In the genomic region with DNA sequence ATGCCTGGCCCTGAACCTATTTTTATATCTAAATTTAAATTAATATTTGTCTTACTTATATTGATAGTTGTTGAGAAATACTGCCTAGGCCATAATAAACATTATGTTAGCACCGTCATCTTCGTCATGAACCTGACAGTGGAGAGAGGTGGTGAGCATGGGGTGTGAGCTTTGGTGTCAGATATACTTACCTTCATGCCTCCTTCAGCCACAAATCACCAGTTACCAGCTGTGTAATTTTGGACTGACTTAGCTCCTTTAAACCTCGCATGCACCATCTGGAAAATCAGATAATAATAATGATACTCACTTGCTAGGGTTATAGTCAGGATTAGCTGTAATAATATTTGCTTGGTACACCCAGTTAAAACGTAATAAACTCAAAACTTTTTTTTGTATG, we compare ENCODE assay signal across 35 cellular contexts. TPM values are rescaled to one million over a fixed set of nuclear protein-coding genes. Genes with fewer than 3 reads are reported as not detected.
DNase-seq lines count a peak whose midpoint lies in the region; ATAC-seq and TF ChIP-seq lines count a peak whose summit lies in the region.
"Had no signal": no experiment of that assay in that cellular context is flagged by ENCODE, and none has a peak within 500 bp of the region (broad histone marks: within the 10 kb centered on the region; RNA-seq: fewer than 3 reads in every experiment).

No MANE protein-coding gene starts in this region.

- H3K23ac ChIP-seq in H9 (ENCODE audit: insufficient read length, low read depth, low read length) (no peak overlapping the region), mesenchymal stem cell (ENCODE audit: low read length in 2 of 2) (no peak overlapping the region)

- H3K4me3 Mint-ChIP-seq in H9 (no peak overlapping the region), activated B cell treated with CpG ODN at 0.5 μM for 24 hours (no peak overlapping the region), CD14-positive monocyte (no peak overlapping the region), osteocyte (ENCODE audit: unreplicated experiment) (no peak overlapping the region)
- H3K4me3 Mint-ChIP-seq: activated CD4-positive, alpha-beta memory T cell treated with anti-CD3 and anti-CD28 coated beads for 36 hours; activated T-cell treated with anti-CD3 and anti-CD28 coated beads, Interleukin-2, amount 50 U/mL, for 72 hours; T-helper 17 cell had no signal

- no peak overlapping the region for H2BK5ac ChIP-seq in H9 (ENCODE audit: insufficient read length, low read length)
- no peak overlapping the region for H2BK5ac ChIP-seq in mesenchymal stem cell (ENCODE audit: low read depth, low read length, poor library complexity, severe bottlenecking)

- H3K4me1 ChIP-seq in H9 (ENCODE audit: insufficient read depth, low read length) (no peaks in the 10 kb centered on the region), mesenchymal stem cell (ENCODE audit: control insufficient read depth, insufficient read depth, low read depth, low read length) (no peaks in the 10 kb centered on the region), upper lobe of right lung (no peaks in the 10 kb centered on the region)

- CTCF ChIA-PET in activated B cell treated with CpG ODN at 0.5 μM for 24 hours (lab: Charles Lee): no interaction called here

- no peak for ATAC-seq in activated B cell treated with CpG ODN at 0.5 μM for 24 hours (ENCODE audit: low read depth)
- ATAC-seq in upper lobe of right lung: no peak
- ATAC-seq: activated T-cell treated with anti-CD3 and anti-CD28 coated beads, Interleukin-2, amount 50 U/mL, for 72 hours; gastroesophageal sphincter; T-helper 17 cell had no signal

- peaks cover 3% of the 10 kb centered on the region for H3K23me2 ChIP-seq in H9 (ENCODE audit: insufficient read length, low read depth, low read length, poor library complexity, severe bottlenecking)

- H3K14ac ChIP-seq in H9 (ENCODE audit: insufficient read depth, low read length) (no peak overlapping the region), mesenchymal stem cell (ENCODE audit: low read length in 2 of 2) (no peak overlapping the region)

- H2AFZ ChIP-seq in H9 (ENCODE audit: low read length) (no peak overlapping the region), mesenchymal stem cell (ENCODE audit: low read depth, low read length) (no peak overlapping the region)
- H2AFZ ChIP-seq: hepatocyte, PC-9 had no signal

- H3T11ph ChIP-seq in H9 (ENCODE audit: low read length): no peak overlapping the region

- H3K4me2 ChIP-seq in H9 (ENCODE audit: insufficient read depth, insufficient read length, low read length): no peak overlapping the region
- no peak overlapping the region for H3K4me2 ChIP-seq in mesenchymal stem cell (ENCODE audit: low read length, poor library complexity, severe bottlenecking)
- H3K4me2 ChIP-seq: hepatocyte, PC-9, SK-N-SH had no signal

- H3K27me3 Mint-ChIP-seq in H9 (ENCODE audit: low read depth) (no peaks in the 10 kb centered on the region), activated B cell treated with CpG ODN at 0.5 μM for 24 hours (no peaks in the 10 kb centered on the region), CD14-positive monocyte (ENCODE audit: low read depth in 3 of 3) (peaks cover 0 to 2% (median 0%) of the 10 kb centered on the region in 3 donors), osteocyte (ENCODE audit: unreplicated experiment) (no peaks in the 10 kb centered on the region)
- H3K27me3 Mint-ChIP-seq: activated CD4-positive, alpha-beta memory T cell treated with anti-CD3 and anti-CD28 coated beads for 36 hours; T-helper 17 cell had no signal

- DNase-seq in H9: no peak
- DNase-seq in activated B cell treated with CpG ODN at 0.5 μM for 24 hours: no peak
- no peak for DNase-seq in mesenchymal stem cell
- no peak for DNase-seq in upper lobe of right lung
- DNase-seq in CD14-positive monocyte (ENCODE audit: low spot score): no peak
- no peak for DNase-seq in osteocyte (ENCODE audit: extremely low spot score, unreplicated experiment)
- no peak for DNase-seq in T-helper 1 cell
- DNase-seq: activated CD4-positive, alpha-beta memory T cell treated with anti-CD3 and anti-CD28 coated beads for 36 hours; activated CD4-positive, alpha-beta T cell treated with anti-CD3 and anti-CD28 coated beads for 1 hour; activated naive CD4-positive, alpha-beta T cell treated with Interleukin-2 at 50 U/mL for 16 hours; activated T-cell treated with anti-CD3 and anti-CD28 coated beads, Interleukin-2, amount 50 U/mL, for 72 hours; Calu3; cerebellar nuclear complex; KG1; kidney glomerular epithelial cell; NCI-H1105; NCI-H187; NCI-H2171; NCI-H510A treated with DMSO at 0.1 percent for 48 hours; ovary; PC-9; retina; SK-N-SH; stimulated activated CD4-positive, alpha-beta T cell treated with anti-CD3 and anti-CD28 coated beads, Interleukin-2, amount 100 ng/mL, for 24 hours; stomach; T-helper 17 cell; thyroid gland had no signal

- H2AK5ac ChIP-seq in H9 (ENCODE audit: insufficient read length, low read length) (no peak overlapping the region), mesenchymal stem cell (ENCODE audit: low read length, severe bottlenecking) (no peak overlapping the region)

- no peaks in the 10 kb centered on the region for H3K79me2 ChIP-seq in H9 (ENCODE audit: insufficient read depth, low read length)
- H3K79me2 ChIP-seq: hepatocyte had no signal

- H3K9me3 Mint-ChIP-seq in H9: no peaks in the 10 kb centered on the region
- no peaks in the 10 kb centered on the region for H3K9me3 Mint-ChIP-seq in activated B cell treated with CpG ODN at 0.5 μM for 24 hours
- no peaks in the 10 kb centered on the region for H3K9me3 Mint-ChIP-seq in CD14-positive monocyte
- H3K9me3 Mint-ChIP-seq in osteocyte (ENCODE audit: unreplicated experiment): no peaks in the 10 kb centered on the region
- H3K9me3 Mint-ChIP-seq: activated CD4-positive, alpha-beta memory T cell treated with anti-CD3 and anti-CD28 coated beads for 36 hours; activated T-cell treated with anti-CD3 and anti-CD28 coated beads, Interleukin-2, amount 50 U/mL, for 72 hours had no signal

- no peak overlapping the region for H4K91ac ChIP-seq in H9 (ENCODE audit: insufficient read length, low read depth, low read length)
- H4K91ac ChIP-seq in mesenchymal stem cell (ENCODE audit: low read length): no peak overlapping the region

- H3K27ac Mint-ChIP-seq in H9 (no peak overlapping the region; a peak in 1 of 7 replicates), activated B cell treated with CpG ODN at 0.5 μM for 24 hours (peak overlapping the region; percentile 88), CD14-positive monocyte (peak overlapping the region in 3 of 7 donors; percentile 77 to 97 (median 88)), osteocyte (ENCODE audit: unreplicated experiment) (no peak overlapping the region)
- H3K27ac Mint-ChIP-seq: activated CD4-positive, alpha-beta memory T cell treated with anti-CD3 and anti-CD28 coated beads for 36 hours; activated T-cell treated with anti-CD3 and anti-CD28 coated beads, Interleukin-2, amount 50 U/mL, for 72 hours; T-helper 17 cell had no signal

- intact Hi-C loops in activated B cell treated with CpG ODN at 0.5 μM for 24 hours (cut with micrococcal nuclease) (loop anchor here (2.0 to 5.0 kb wide), 3 partner anchors 15 to 34 kb away; partner anchors contain the start of gene SNX29), upper lobe of right lung (cut with DNase I) (no loop called here), CD14-positive monocyte (cut with micrococcal nuclease) (loop anchor here in 1 of 2 donors (5.0 to 10.0 kb wide), 2 partner anchors 34 to 53 kb away; partner anchors contain the start of gene SNX29)

- POLR2A ChIA-PET in activated B cell treated with CpG ODN at 0.5 μM for 24 hours (lab: Charles Lee): interaction anchor here (0.8 kb wide), 2 partner anchors 46 to 536 kb away, joined by 3 to 5 read pairs; no protein-coding TSS in a partner anchor

- H3K27ac ChIP-seq in H9 (ENCODE audit: insufficient read length, low read depth, low read length): no peak overlapping the region
- H3K27ac ChIP-seq in mesenchymal stem cell (ENCODE audit: low read length, poor library complexity, severe bottlenecking): no peak overlapping the region
- peak overlapping the region; percentile 49 for H3K27ac ChIP-seq in upper lobe of right lung
- H3K27ac ChIP-seq: C4-2B, hepatocyte, PC-9 had no signal

- no peak overlapping the region for H2BK20ac ChIP-seq in H9 (ENCODE audit: low read depth, low read length, poor library complexity, severe bottlenecking)

- H3K4me3 ChIP-seq in mesenchymal stem cell (ENCODE audit: insufficient read depth in 1 of 2, low read depth in 1 of 2, low read length in 2 of 2) (no peak overlapping the region), upper lobe of right lung (no peak overlapping the region)
- H3K4me3 ChIP-seq: gastroesophageal sphincter, hepatocyte, lung, ovary, PC-9, stomach, thyroid gland had no signal

- H3K36me3 ChIP-seq in mesenchymal stem cell (ENCODE audit: control insufficient read depth in 1 of 2, insufficient read depth in 2 of 2, low read depth in 1 of 2, low read length in 2 of 2): peaks cover 7 to 33% of the 10 kb centered on the region in 2 experiments
- no peaks in the 10 kb centered on the region for H3K36me3 ChIP-seq in upper lobe of right lung
- H3K36me3 ChIP-seq: ovary, thyroid gland had no signal

- no peaks in the 10 kb centered on the region for H3K79me1 ChIP-seq in H9 (ENCODE audit: insufficient read depth, low read depth, low read length, poor library complexity, severe bottlenecking)
- no peaks in the 10 kb centered on the region for H3K79me1 ChIP-seq in mesenchymal stem cell (replicated peaks; ENCODE audit: low read length, poor library complexity, severe bottlenecking)

- no peaks in the 10 kb centered on the region for H3K36me3 Mint-ChIP-seq in H9 (ENCODE audit: insufficient read depth in 1 of 3, low read depth in 3 of 3)
- H3K36me3 Mint-ChIP-seq in activated B cell treated with CpG ODN at 0.5 μM for 24 hours (ENCODE audit: low read depth): peaks cover 38% of the 10 kb centered on the region
- peaks cover 22 to 27% of the 10 kb centered on the region in 2 donors for H3K36me3 Mint-ChIP-seq in CD14-positive monocyte
- peaks cover 3% of the 10 kb centered on the region for H3K36me3 Mint-ChIP-seq in osteocyte (ENCODE audit: unreplicated experiment)
- H3K36me3 Mint-ChIP-seq: activated CD4-positive, alpha-beta memory T cell treated with anti-CD3 and anti-CD28 coated beads for 36 hours had no signal

- no peak overlapping the region for H2BK12ac ChIP-seq in H9 (ENCODE audit: insufficient read length, low read depth, low read length)
- no peak overlapping the region for H2BK12ac ChIP-seq in mesenchymal stem cell (ENCODE audit: low read length in 2 of 2)

- H3K9ac ChIP-seq in H9 (ENCODE audit: extremely low read depth, insufficient read length, low read length) (peak overlapping the region; percentile 13), mesenchymal stem cell (ENCODE audit: low read length) (peak overlapping the region; percentile 86)
- H3K9ac ChIP-seq: SK-N-SH had no signal

- no peak overlapping the region for H4K8ac ChIP-seq in H9 (replicated peaks; ENCODE audit: insufficient read length, low read depth, low read length)
- no peak overlapping the region for H4K8ac ChIP-seq in mesenchymal stem cell (ENCODE audit: low read length)

- H3K4me1 Mint-ChIP-seq in H9: no peaks in the 10 kb centered on the region; a peak in 1 of 4 replicates
- H3K4me1 Mint-ChIP-seq in activated B cell treated with CpG ODN at 0.5 μM for 24 hours: peaks cover 54% of the 10 kb centered on the region
- peaks cover 31% of the 10 kb centered on the region for H3K4me1 Mint-ChIP-seq in CD14-positive monocyte
- peaks cover 11% of the 10 kb centered on the region for H3K4me1 Mint-ChIP-seq in osteocyte (ENCODE audit: unreplicated experiment)

- H4K20me1 ChIP-seq in H9 (ENCODE audit: control insufficient read depth, insufficient read depth, insufficient read length): no peaks in the 10 kb centered on the region

- no peak overlapping the region for H3K56ac ChIP-seq in H9 (ENCODE audit: insufficient read length, low read depth, low read length)

- no peak for TF ChIP-seq CTCF in H9 (conservative IDR thresholded peaks at IDR 0.05)
- TF ChIP-seq CTCF in activated B cell treated with CpG ODN at 0.5 μM for 24 hours (IDR thresholded peaks at IDR 0.05): no peak
- no peak for TF ChIP-seq CTCF in upper lobe of right lung (IDR thresholded peaks at IDR 0.05)
- no peak for TF ChIP-seq CTCF in CD14-positive monocyte (IDR thresholded peaks at IDR 0.05)
- no peak for TF ChIP-seq CTCF in osteocyte (IDR thresholded peaks at IDR 0.05)

- no peaks in the 10 kb centered on the region for H3K9me3 ChIP-seq in H9 (ENCODE audit: control insufficient read depth, low read depth, low read length)
- no peaks in the 10 kb centered on the region for H3K9me3 ChIP-seq in mesenchymal stem cell (ENCODE audit: control insufficient read depth, low read length)
- H3K9me3 ChIP-seq in upper lobe of right lung: no peaks in the 10 kb centered on the region
- H3K9me3 ChIP-seq: gastroesophageal sphincter, ovary, SK-N-SH, stomach, thyroid gland had no signal

- WGBS in H9 (ENCODE audit: extremely low coverage, insufficient read length, low lambda C conversion rate): no CpG with 5 or more reads among the region's 4 CpGs
- WGBS in mesenchymal stem cell: no CpG with 5 or more reads among the region's 4 CpGs

- no peak overlapping the region for H3K4ac ChIP-seq in H9 (ENCODE audit: low read depth, low read length)
- no peak overlapping the region for H3K4ac ChIP-seq in mesenchymal stem cell (ENCODE audit: low read depth in 1 of 2, low read length in 2 of 2)

- H3K18ac ChIP-seq in H9 (ENCODE audit: insufficient read length, low read depth, low read length): no peak overlapping the region
- no peak overlapping the region for H3K18ac ChIP-seq in mesenchymal stem cell (ENCODE audit: low read depth in 1 of 2, low read length in 2 of 2)

- H2BK120ac ChIP-seq in H9 (ENCODE audit: low read depth, low read length, poor library complexity, severe bottlenecking) (no peak overlapping the region), mesenchymal stem cell (ENCODE audit: low read depth, low read length) (no peak overlapping the region)

- H2BK15ac ChIP-seq in H9 (ENCODE audit: low read depth, low read length) (no peak overlapping the region), mesenchymal stem cell (ENCODE audit: low read depth, poor library complexity, severe bottlenecking) (no peak overlapping the region)

- H3K27me3 ChIP-seq in H9 (ENCODE audit: insufficient read depth, low read length) (no peaks in the 10 kb centered on the region), mesenchymal stem cell (ENCODE audit: control insufficient read depth in 1 of 2, insufficient read depth in 1 of 2, low read length in 2 of 2) (no peaks in the 10 kb centered on the region), upper lobe of right lung (no peaks in the 10 kb centered on the region)
- H3K27me3 ChIP-seq: gastroesophageal sphincter, hepatocyte, ovary, stomach, thyroid gland had no signal

- H4K5ac ChIP-seq in H9 (ENCODE audit: insufficient read length, low read depth, low read length): no peak overlapping the region

RNA-seq across cellular contexts. Expression of gene SNX29, which starts 35.0 kb away (rescaled TPM):
- 8.0 and 8.6 TPM in 2 replicates for total RNA-seq in H9 (2021)
- 173 and 195 TPM in 2 replicates for total RNA-seq in activated B cell treated with CpG ODN at 0.5 μM for 24 hours
- polyA plus RNA-seq in mesenchymal stem cell (2013, experiment 1 of 2): 5.0 TPM
- 4.9 TPM for polyA plus RNA-seq in mesenchymal stem cell (2013, experiment 2 of 2)
- 50.7 TPM for total RNA-seq in upper lobe of right lung
- polyA plus RNA-seq in CD14-positive monocyte: 10 to 100 TPM; 13.3 to 14.0 TPM
- 24.0 and 25.1 TPM in 2 replicates for total RNA-seq in osteocyte

RNA-seq across cellular contexts. Expression of gene TNFRSF17, which starts 46.6 kb away (rescaled TPM):
- total RNA-seq in H9 (2021) (not detected in 2 replicates), activated B cell treated with CpG ODN at 0.5 μM for 24 hours (6.9 and 8.0 TPM in 2 replicates), upper lobe of right lung (0.41 TPM), osteocyte (not detected in 2 replicates)
- polyA plus RNA-seq in mesenchymal stem cell (2013, experiment 1 of 2): 0.07 TPM
- polyA plus RNA-seq in mesenchymal stem cell (2013, experiment 2 of 2): not detected
- polyA plus RNA-seq in CD14-positive monocyte: under 1 TPM in 1 of 2 donors, not detected in 1; 0.26 TPM
- total RNA-seq: activated CD4-positive, alpha-beta memory T cell treated with anti-CD3 and anti-CD28 coated beads for 36 hours; activated T-cell treated with anti-CD3 and anti-CD28 coated beads, Interleukin-2, amount 50 U/mL, for 72 hours; Calu3; H1; hepatocyte; MCF 10A; PC-9 had no signal
- polyA plus RNA-seq: AG04450, H1, hepatocyte, neural cell, SK-N-SH had no signal
